ENCODE assay signal across 8 cellular contexts in the genomic region with DNA sequence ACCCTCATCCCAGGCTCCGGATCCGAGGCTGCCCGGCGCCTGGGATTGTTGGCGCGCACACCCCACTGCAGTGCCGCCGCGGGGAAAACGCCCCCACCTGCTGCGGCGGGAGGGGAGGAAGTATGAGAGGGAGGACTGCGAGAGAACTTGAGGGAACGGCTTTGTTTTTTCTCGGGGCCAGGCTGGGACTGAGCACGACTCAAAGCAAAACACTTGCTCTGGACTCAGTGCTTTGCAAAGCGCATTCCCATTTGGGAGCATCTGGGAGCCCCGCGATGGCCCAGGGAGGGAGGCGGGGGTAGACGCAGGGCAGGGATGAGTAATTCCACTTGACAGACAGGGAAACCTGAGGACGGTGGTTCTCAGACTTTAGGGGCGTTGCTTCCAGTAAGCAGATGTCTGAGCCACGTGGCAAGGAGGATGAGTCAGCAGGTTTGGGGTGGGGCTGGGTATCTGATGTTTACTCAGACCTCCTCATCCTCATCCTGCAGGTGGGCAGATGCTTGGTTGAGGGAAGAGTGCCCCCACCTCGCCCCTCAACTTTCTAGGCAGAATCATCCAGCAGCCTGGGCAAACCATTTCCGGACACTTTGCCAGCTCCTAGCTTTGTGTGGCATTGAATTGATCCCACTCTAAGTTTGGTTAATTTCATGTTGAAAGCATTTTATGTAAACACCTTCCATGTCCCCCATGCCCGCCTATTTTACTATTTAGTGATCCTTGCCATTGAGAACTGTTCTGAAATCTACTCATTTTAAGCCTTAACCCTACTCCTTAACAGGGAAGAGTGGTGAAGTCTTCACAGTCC. TPM values are rescaled to one million over a fixed set of nuclear protein-coding genes. Genes with fewer than 3 reads are reported as not detected.
A peak's percentile ranks its signal among the peaks of the same experiment; 100 is the strongest.
DNase-seq lines count a peak whose midpoint lies in the region; ATAC-seq and TF ChIP-seq lines count a peak whose summit lies in the region.

No MANE protein-coding gene starts in this region.

- H3K27me3 Mint-ChIP-seq in activated B cell treated with CpG ODN at 0.5 μM for 24 hours = peaks cover 8% of the 10 kb centered on the region

- CTCF ChIA-PET in activated B cell treated with CpG ODN at 0.5 μM for 24 hours (lab: Charles Lee) = no interaction called here

- H3K4me3 Mint-ChIP-seq in activated B cell treated with CpG ODN at 0.5 μM for 24 hours = peak overlapping the region; percentile 89

- H3K36me3 Mint-ChIP-seq in activated B cell treated with CpG ODN at 0.5 μM for 24 hours (ENCODE audit: low read depth) = no peaks in the 10 kb centered on the region

- POLR2A ChIA-PET in activated B cell treated with CpG ODN at 0.5 μM for 24 hours (lab: Charles Lee) = interaction anchor here (0.5 to 2.2 kb wide), 3 partner anchors 14 to 144 kb away, joined by 3 to 12 read pairs (median 3); no protein-coding TSS in a partner anchor

- peak; percentile 67 for ATAC-seq in HG02852 (IDR thresholded peaks at IDR 0.05; ENCODE audit: unreplicated experiment)
- peak; percentile 77 for ATAC-seq in activated B cell treated with CpG ODN at 0.5 μM for 24 hours (ENCODE audit: low read depth)
- no peak for ATAC-seq in GM21529 (IDR thresholded peaks at IDR 0.05; ENCODE audit: unreplicated experiment)

- no peak for TF ChIP-seq CTCF in activated B cell treated with CpG ODN at 0.5 μM for 24 hours (IDR thresholded peaks at IDR 0.05)

- peak; percentile 49 for DNase-seq in GF-D8 (lab: John Stamatoyannopoulos, UW)
- DNase-seq in NCI-H2227 treated with DMSO at 0.1 percent for 48 hours (lab: John Stamatoyannopoulos, UW) = peak; percentile 82
- peak; percentile 30 for DNase-seq in activated B cell treated with CpG ODN at 0.5 μM for 24 hours
- peak in 54 of 61 donors; percentile 5 to 92 (median 60) for DNase-seq in caudate nucleus (lab: John Stamatoyannopoulos, UW)
- DNase-seq in left kidney (ENCODE audit: low read depth, low spot score) = peak; percentile 91
- peak; percentile 70 to 84 (median 77) for DNase-seq in stimulated activated CD4-positive, alpha-beta T cell treated with anti-CD3 and anti-CD28 coated beads, TNF-alpha, amount 100 ng/mL, for 24 hours (ENCODE audit: low read depth in 3 of 3)

- H3K27ac ChIP-seq in caudate nucleus (ENCODE audit: low read depth, low read length) = peak overlapping the region; percentile 46

- peak overlapping the region; percentile 69 for H3K27ac Mint-ChIP-seq in activated B cell treated with CpG ODN at 0.5 μM for 24 hours

- intact Hi-C loops in activated B cell treated with CpG ODN at 0.5 μM for 24 hours (cut with micrococcal nuclease) = loop anchor here (2.0 to 5.0 kb wide), 2 partner anchors 14 to 227 kb away; no protein-coding TSS in a partner anchor

- H3K4me1 Mint-ChIP-seq in activated B cell treated with CpG ODN at 0.5 μM for 24 hours = peaks cover 31% of the 10 kb centered on the region

- H3K9me3 Mint-ChIP-seq in activated B cell treated with CpG ODN at 0.5 μM for 24 hours = no peaks in the 10 kb centered on the region

RNA-seq across cellular contexts. Expression of gene MIAT, which starts 1.5 kb away (rescaled TPM):
- 6.6 and 7.3 TPM in 2 replicates for total RNA-seq in activated B cell treated with CpG ODN at 0.5 μM for 24 hours

RNA-seq across cellular contexts. Expression of gene CRYBA4, which starts 37.1 kb away (rescaled TPM):
- total RNA-seq in activated B cell treated with CpG ODN at 0.5 μM for 24 hours = not detected in 2 replicates

RNA-seq across cellular contexts. Expression of gene CRYBB1, which starts 41.0 kb away (rescaled TPM):
- not detected in 2 replicates for total RNA-seq in activated B cell treated with CpG ODN at 0.5 μM for 24 hours

Comparison
In these comparisons a context has a peak if more than half of its experiments do, and no peak if none do; other contexts are left out.
1. DNase-seq: peak in every context shown above with its lines; median percentile 91 in left kidney; 82 in NCI-H2227 treated with DMSO at 0.1 percent for 48 hours; 77 in stimulated activated CD4-positive, alpha-beta T cell treated with anti-CD3 and anti-CD28 coated beads, TNF-alpha, amount 100 ng/mL, for 24 hours; 60 in caudate nucleus; 49 in GF-D8; 30 in activated B cell treated with CpG ODN at 0.5 μM for 24 hours.